1 cellular context compared by ENCODE assay signal in genomic region chr12:124034297-124034696, GRCh38.
TF ChIP-seq lines count a peak whose summit lies in the region.

No MANE protein-coding gene starts in this region.

TF ChIP-seq in HepG2, 621 proteins besides CTCF, POLR2A, EP300 and RAD21 (continued from another document):
- no peak for TF ChIP-seq SNRNP70 (IDR thresholded peaks at IDR 0.05; ENCODE audit: low read depth, low read length)
- no peak for TF ChIP-seq TCF12 (IDR thresholded peaks at IDR 0.05)
- no peak for TF ChIP-seq TCF12 (CRISPR knock-in tag; IDR thresholded peaks at IDR 0.05)
- TF ChIP-seq ELF4 (CRISPR knock-in tag; IDR thresholded peaks at IDR 0.05; ENCODE audit: borderline replicate concordance) = no peak
- TF ChIP-seq ZNF12 (CRISPR knock-in tag; IDR thresholded peaks at IDR 0.05) = peak; percentile 65; the same call in 1 of the 2 replicates
- TF ChIP-seq REXO4 (CRISPR knock-in tag; IDR thresholded peaks at IDR 0.05; ENCODE audit: borderline replicate concordance) = no peak
- no peak for TF ChIP-seq ZNF414 (CRISPR knock-in tag; IDR thresholded peaks at IDR 0.05)
